21 cellular contexts compared by ENCODE assay signal in the genomic region with DNA sequence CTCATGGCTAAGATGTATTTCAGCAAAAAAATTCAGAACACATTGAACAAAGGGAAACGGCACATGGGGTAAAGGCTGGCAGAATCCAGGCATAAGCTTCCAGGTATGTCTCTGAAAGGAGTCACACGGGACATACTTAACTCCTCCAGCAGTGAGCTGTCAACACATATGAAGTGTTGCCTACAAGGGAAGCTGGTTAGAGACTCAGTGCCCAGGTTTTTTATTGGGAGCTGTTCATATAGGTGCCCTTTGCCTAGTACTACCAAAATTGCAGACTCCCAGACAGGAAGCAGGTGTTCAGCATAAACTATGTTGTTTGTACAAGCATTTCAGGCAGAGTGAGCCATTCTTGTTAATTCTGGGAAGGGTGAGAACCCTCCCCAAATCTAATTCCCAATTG.
"Had no signal": no experiment of that assay in that cellular context is flagged by ENCODE, and none has a peak within 500 bp of the region (broad histone marks: within the 10 kb centered on the region; RNA-seq: fewer than 3 reads in every experiment).

No MANE protein-coding gene starts in this region.

- H3K9me3 ChIP-seq: breast epithelium, tibial artery had no signal

- ATAC-seq: activated CD8-positive, alpha-beta T cell treated with anti-CD3 and anti-CD28 coated beads for 36 hours; stimulated activated naive CD8-positive, alpha-beta T cell treated with anti-CD3 and anti-CD28 coated beads, Interleukin-15, Interleukin-2, amounts not matched to agents 100 U/mL and 50 U/mL, for 24 hours had no signal

- H3K27me3 ChIP-seq: breast epithelium, tibial artery had no signal

- DNase-seq: activated CD4-positive, alpha-beta T cell treated with anti-CD3 and anti-CD28 coated beads, Interleukin-2, amount 10 ng/mL, durations not matched to agents 24 days and 14 days; activated CD8-positive, alpha-beta T cell treated with anti-CD3 and anti-CD28 coated beads for 36 hours; activated naive CD4-positive, alpha-beta T cell treated with anti-CD3 and anti-CD28 coated beads, Interleukin-2, amount 10 ng/mL, durations not matched to agents 7 days and 5 days; activated T-cell treated with anti-CD3 and anti-CD28 coated beads, Interleukin-2, amount 50 U/mL, for 24 hours; aorta; cerebellar nuclear complex; cortex of kidney; erythroblast; foreskin melanocyte; glutamatergic neuron; hypothalamus; islet precursor cell; mammary epithelial cell; midbrain; occipital lobe; posterior cingulate gyrus; stimulated activated CD4-positive, alpha-beta T cell treated with anti-CD3 and anti-CD28 coated beads, Interleukin-2, amount 100 ng/mL, for 24 hours; stimulated activated naive CD8-positive, alpha-beta T cell treated with anti-CD3 and anti-CD28 coated beads, Interleukin-15, Interleukin-2, amounts not matched to agents 100 U/mL and 50 U/mL, for 24 hours; substantia nigra; tibial artery had no signal

- H3K27ac ChIP-seq: breast epithelium, tibial artery had no signal

- H3K36me3 ChIP-seq: breast epithelium, tibial artery had no signal

- H3K4me1 ChIP-seq: breast epithelium, tibial artery had no signal

- H3K4me3 ChIP-seq: breast epithelium, tibial artery had no signal
